Comparison of ENCODE assay signal across 29 cellular contexts in the genomic region with DNA sequence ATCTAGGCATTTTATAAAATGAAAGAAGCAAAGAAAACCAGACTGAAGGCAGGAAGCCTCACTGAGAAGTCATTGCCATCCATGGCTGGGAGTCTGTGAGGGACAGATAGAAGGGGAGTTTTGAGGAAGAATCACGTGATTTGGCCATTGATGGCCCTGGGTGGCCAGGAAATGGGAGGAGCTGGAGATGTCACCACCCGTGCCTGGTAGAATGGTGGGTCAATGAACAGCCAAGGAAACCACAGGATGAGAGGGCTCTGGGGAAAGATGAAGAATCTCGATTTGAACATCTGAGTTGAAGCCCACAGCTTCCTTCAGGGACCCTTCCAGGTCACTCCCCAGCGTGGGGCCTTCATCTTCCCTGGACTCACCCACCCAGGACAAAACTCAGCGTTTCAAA.
A peak's percentile ranks its signal among the peaks of the same experiment; 100 is the strongest.
DNase-seq lines count a peak whose midpoint lies in the region; ATAC-seq, FAIRE-seq and TF ChIP-seq lines count a peak whose summit lies in the region.
"Had no signal": no experiment of that assay in that cellular context is flagged by ENCODE, and none has a peak within 500 bp of the region (broad histone marks: within the 10 kb centered on the region; RNA-seq: fewer than 3 reads in every experiment).

No MANE protein-coding gene starts in this region.

- TF ChIP-seq CTCF in endodermal cell (conservative IDR thresholded peaks at IDR 0.05) (no peak), spleen (IDR thresholded peaks at IDR 0.05 in 8 of 11, conservative IDR thresholded peaks at IDR 0.05 in 3 of 11) (no peak)

- POLR2A ChIA-PET in CD8-positive, alpha-beta memory T cell (lab: Charles Lee), result no interaction called here

- WGBS in endodermal cell (ENCODE audit: insufficient coverage in 1 of 2, insufficient read length in 1 of 2), 2 experiments, result 82 to 83% methylated on average over 5 of the region's 5 CpGs
- 25 to 42% (median 36%) methylated on average over 5 of the region's 5 CpGs for WGBS in spleen, 5 donors

- H3K36me3 ChIP-seq in BLaER1 treated with 17β-estradiol and CSF1 and Interleukin-3, amounts not matched to agents 10 nM and 100 nM, result no peaks in the 10 kb centered on the region
- H3K36me3 ChIP-seq in endodermal cell (ENCODE audit: control insufficient read depth, insufficient read depth, low read length) (no peaks in the 10 kb centered on the region), spleen (no peaks in the 10 kb centered on the region)
- H3K36me3 ChIP-seq in CD8-positive, alpha-beta memory T cell (ENCODE audit: insufficient read depth, low read length), result no peaks in the 10 kb centered on the region
- H3K36me3 ChIP-seq: neutrophil, prostate gland, sigmoid colon had no signal

- no peak overlapping the region for H3K4me3 ChIP-seq in BLaER1 treated with 17β-estradiol and CSF1 and Interleukin-3, amounts not matched to agents 10 nM and 100 nM
- H3K4me3 ChIP-seq in endodermal cell (ENCODE audit: low read length) (no peak overlapping the region), spleen (no peak overlapping the region)
- H3K4me3 ChIP-seq in CD8-positive, alpha-beta memory T cell (ENCODE audit: low read length), result no peak overlapping the region
- H3K4me3 ChIP-seq: body of pancreas, prostate gland, sigmoid colon had no signal

- no peak for ATAC-seq in GM18511 (IDR thresholded peaks at IDR 0.05; ENCODE audit: unreplicated experiment)
- ATAC-seq: activated CD8-positive, alpha-beta T cell treated with anti-CD3 and anti-CD28 coated beads, Interleukin-2, amount 10 ng/mL, durations not matched to agents 7 days and 5 days; body of pancreas; esophagus mucosa; SK-N-SH treated with all-trans-retinoic acid at 6 μM for 48 hours; T-helper 17 cell had no signal

- H3K4me1 Mint-ChIP-seq in endodermal cell, result no peaks in the 10 kb centered on the region
- H3K4me1 Mint-ChIP-seq in CD8-positive, alpha-beta memory T cell, result no peaks in the 10 kb centered on the region
- H3K4me1 Mint-ChIP-seq: T-helper 17 cell had no signal

- no peaks in the 10 kb centered on the region for H3K36me3 Mint-ChIP-seq in endodermal cell (ENCODE audit: low read depth)
- no peaks in the 10 kb centered on the region for H3K36me3 Mint-ChIP-seq in CD8-positive, alpha-beta memory T cell

- DNase-seq in RCC 7860 (ENCODE audit: low spot score) (peak; percentile 11), endodermal cell (peak; percentile 23), spleen (no peak), NOMO-1 treated with DMSO at 0.1 percent for 48 hours (lab: John Stamatoyannopoulos, UW; ENCODE audit: unreplicated experiment) (no peak)
- no peak for DNase-seq in activated CD4-positive, alpha-beta T cell treated with anti-CD3 and anti-CD28 coated beads for 48 hours
- DNase-seq in CD8-positive, alpha-beta memory T cell, result no peak
- DNase-seq: activated CD4-positive, alpha-beta T cell treated with anti-CD3 and anti-CD28 coated beads for 1 hour; activated CD8-positive, alpha-beta T cell treated with anti-CD3 and anti-CD28 coated beads, Interleukin-2, amount 10 ng/mL, durations not matched to agents 7 days and 5 days; activated naive CD4-positive, alpha-beta T cell; body of pancreas; DMS53; effector memory CD4-positive, alpha-beta T cell; foreskin melanocyte; mesenchymal stem cell; NCI-H146; NCI-H2107; NCI-H446; sigmoid colon; stimulated activated naive CD4-positive, alpha-beta T cell; T-helper 17 cell had no signal

- peaks cover 0 to 21% (median 9%) of the 10 kb centered on the region in 11 experiments; a peak in 9 of 22 replicates for H3K9me3 ChIP-seq in BLaER1 treated with 17β-estradiol and CSF1 and Interleukin-3, amounts not matched to agents 10 nM and 100 nM (replicated peaks in 1 of 11)
- H3K9me3 ChIP-seq in endodermal cell (ENCODE audit: control insufficient read depth, low read length) (no peaks in the 10 kb centered on the region), spleen (no peaks in the 10 kb centered on the region)
- no peaks in the 10 kb centered on the region for H3K9me3 ChIP-seq in CD8-positive, alpha-beta memory T cell (ENCODE audit: low read length)
- H3K9me3 ChIP-seq: body of pancreas, neutrophil, prostate gland, sigmoid colon had no signal

- H3K27me3 Mint-ChIP-seq in endodermal cell (ENCODE audit: insufficient read depth), result no peaks in the 10 kb centered on the region
- H3K27me3 Mint-ChIP-seq in CD8-positive, alpha-beta memory T cell, result peaks cover 13 to 38% of the 10 kb centered on the region in 2 donors

- H3K4me1 ChIP-seq in BLaER1 treated with 17β-estradiol and CSF1 and Interleukin-3, amounts not matched to agents 10 nM and 100 nM, result peaks cover 20 to 43% (median 22%) of the 10 kb centered on the region in 10 experiments
- H3K4me1 ChIP-seq in endodermal cell (ENCODE audit: control insufficient read depth, insufficient read depth, low read length) (no peaks in the 10 kb centered on the region), spleen (peaks cover 0 to 14% (median 3%) of the 10 kb centered on the region in 6 donors)
- H3K4me1 ChIP-seq in CD8-positive, alpha-beta memory T cell (ENCODE audit: insufficient read depth, low read length), result no peaks in the 10 kb centered on the region
- H3K4me1 ChIP-seq: body of pancreas, prostate gland had no signal

- H3K4me3 Mint-ChIP-seq in endodermal cell, result no peak overlapping the region
- H3K4me3 Mint-ChIP-seq in CD8-positive, alpha-beta memory T cell, result no peak overlapping the region
- H3K4me3 Mint-ChIP-seq: activated CD8-positive, alpha-beta T cell treated with anti-CD3 and anti-CD28 coated beads, Interleukin-2, amount 10 ng/mL, durations not matched to agents 7 days and 5 days; B cell; T-helper 17 cell had no signal

- H3K27me3 ChIP-seq in BLaER1 treated with 17β-estradiol and CSF1 and Interleukin-3, amounts not matched to agents 10 nM and 100 nM, result no peaks in the 10 kb centered on the region
- H3K27me3 ChIP-seq in endodermal cell (ENCODE audit: control insufficient read depth, insufficient read depth, low read length, poor library complexity, severe bottlenecking), result no peaks in the 10 kb centered on the region
- no peaks in the 10 kb centered on the region for H3K27me3 ChIP-seq in spleen (replicated peaks in 1 of 7)
- no peaks in the 10 kb centered on the region for H3K27me3 ChIP-seq in CD8-positive, alpha-beta memory T cell (ENCODE audit: insufficient read depth, low read length, poor library complexity, severe bottlenecking)
- H3K27me3 ChIP-seq: body of pancreas, sigmoid colon had no signal

- peaks cover 7% of the 10 kb centered on the region for H3K9me3 Mint-ChIP-seq in endodermal cell
- no peaks in the 10 kb centered on the region for H3K9me3 Mint-ChIP-seq in CD8-positive, alpha-beta memory T cell

- no peaks in the 10 kb centered on the region for H4K20me1 ChIP-seq in BLaER1 treated with 17β-estradiol and CSF1 and Interleukin-3, amounts not matched to agents 10 nM and 100 nM

- H3K9ac ChIP-seq in BLaER1 treated with 17β-estradiol and CSF1 and Interleukin-3, amounts not matched to agents 10 nM and 100 nM, result no peak overlapping the region
- no peak overlapping the region for H3K9ac ChIP-seq in endodermal cell (ENCODE audit: extremely low read depth, low read length, poor library complexity, severe bottlenecking)

- no peak for TF ChIP-seq POLR2A in spleen (IDR thresholded peaks at IDR 0.05)

- no peak overlapping the region for H3K27ac Mint-ChIP-seq in endodermal cell
- no peak overlapping the region for H3K27ac Mint-ChIP-seq in CD8-positive, alpha-beta memory T cell
- H3K27ac Mint-ChIP-seq: activated CD8-positive, alpha-beta T cell treated with anti-CD3 and anti-CD28 coated beads, Interleukin-2, amount 10 ng/mL, durations not matched to agents 7 days and 5 days; B cell; T-helper 17 cell had no signal

- intact Hi-C loops in spleen (cut with DNase I; ENCODE audit: low total_unique reads), result no loop called here

- FAIRE-seq in RCC 7860 (lab: Jason Lieb, UNC), result no peak
- FAIRE-seq: G401.6, GM19239 had no signal

- CTCF ChIA-PET in CD8-positive, alpha-beta memory T cell (lab: Charles Lee), result no interaction called here

- H3K27ac ChIP-seq in BLaER1 treated with 17β-estradiol and CSF1 and Interleukin-3, amounts not matched to agents 10 nM and 100 nM, result peak overlapping the region in 2 of 11 experiments; percentile 11 to 38; a peak in 7 of 22 replicates
- H3K27ac ChIP-seq in endodermal cell (ENCODE audit: low read depth, low read length), result no peak overlapping the region
- H3K27ac ChIP-seq in spleen, result peak overlapping the region in 7 of 8 donors; percentile 21 to 69 (median 61)
- H3K27ac ChIP-seq in CD8-positive, alpha-beta memory T cell (ENCODE audit: low read depth, low read length), result no peak overlapping the region
- H3K27ac ChIP-seq: neutrophil, prostate gland had no signal

- H3K4me2 ChIP-seq in BLaER1 treated with 17β-estradiol and CSF1 and Interleukin-3, amounts not matched to agents 10 nM and 100 nM, result peak overlapping the region; percentile 56 to 85 (median 72)

Comparison
In these comparisons a context has a peak if more than half of its experiments do, and no peak if none do; other contexts are left out.
1. H3K27ac ChIP-seq: peak in spleen (7 of 8); none in endodermal cell (single experiment) and CD8-positive, alpha-beta memory T cell (single experiment).
2. DNase-seq: peak in RCC 7860 (single experiment) and endodermal cell (single experiment); none in spleen (single experiment), activated CD4-positive, alpha-beta T cell treated with anti-CD3 and anti-CD28 coated beads for 48 hours (single experiment), CD8-positive, alpha-beta memory T cell (0 of 5) and NOMO-1 treated with DMSO at 0.1 percent for 48 hours (single experiment).